Comparison of ENCODE assay signal across 13 cellular contexts in genomic region chr7:131218727-131219128, GRCh38.
DNase-seq lines count a peak whose midpoint lies in the region; ATAC-seq and TF ChIP-seq lines count a peak whose summit lies in the region.
"Had no signal": no experiment of that assay in that cellular context is flagged by ENCODE, and none has a peak within 500 bp of the region (broad histone marks: within the 10 kb centered on the region; RNA-seq: fewer than 3 reads in every experiment).

No MANE protein-coding gene starts in this region.

- no peak overlapping the region for H3K4me3 ChIP-seq in smooth muscle cell
- H3K4me3 ChIP-seq: body of pancreas, lung had no signal

- no peak overlapping the region for H3K4me3 Mint-ChIP-seq in activated T-helper 1 cell treated with anti-CD3 and anti-CD28 coated beads, Interleukin-12 subunit alpha, Interleukin-12 subunit beta, Interleukin-2, Interleukin-4 antibody, amounts not matched to agents 30 ng/mL and 10 ng/mL and 1 ng/mL, durations not matched to agents 14 hours and 24 hours and 36 hours
- peak overlapping the region; percentile 26 to 31 for H3K4me3 Mint-ChIP-seq in stimulated activated naive B cell treated with anti-CD40 and anti-IgM and Interleukin-4, amounts not matched to agents 10 μg/mL and 1 μg/mL and 100 μg/mL, for 72 hours

- no peak overlapping the region for H2AFZ ChIP-seq in smooth muscle cell (ENCODE audit: low read depth)

- intact Hi-C loops in activated T-helper 1 cell treated with anti-CD3 and anti-CD28 coated beads, Interleukin-12 subunit alpha, Interleukin-12 subunit beta, Interleukin-2, Interleukin-4 antibody, amounts not matched to agents 30 ng/mL and 10 ng/mL and 1 ng/mL, durations not matched to agents 14 hours and 24 hours and 36 hours (cut with micrococcal nuclease), result no loop called here

- H3K4me2 ChIP-seq in smooth muscle cell, result no peak overlapping the region

- no peaks in the 10 kb centered on the region for H3F3A ChIP-seq in smooth muscle cell (ENCODE audit: low read depth)

- peak overlapping the region; percentile 7 for H3K27ac Mint-ChIP-seq in activated T-helper 1 cell treated with anti-CD3 and anti-CD28 coated beads, Interleukin-12 subunit alpha, Interleukin-12 subunit beta, Interleukin-2, Interleukin-4 antibody, amounts not matched to agents 30 ng/mL and 10 ng/mL and 1 ng/mL, durations not matched to agents 14 hours and 24 hours and 36 hours
- peak overlapping the region; percentile 84 for H3K27ac Mint-ChIP-seq in stimulated activated naive B cell treated with anti-CD40 and anti-IgM and Interleukin-4, amounts not matched to agents 10 μg/mL and 1 μg/mL and 100 μg/mL, for 72 hours

- H3K36me3 Mint-ChIP-seq in activated T-helper 1 cell treated with anti-CD3 and anti-CD28 coated beads, Interleukin-12 subunit alpha, Interleukin-12 subunit beta, Interleukin-2, Interleukin-4 antibody, amounts not matched to agents 30 ng/mL and 10 ng/mL and 1 ng/mL, durations not matched to agents 14 hours and 24 hours and 36 hours (ENCODE audit: low read depth), result no peaks in the 10 kb centered on the region
- peaks cover 0 to 1% of the 10 kb centered on the region in 2 donors for H3K36me3 Mint-ChIP-seq in stimulated activated naive B cell treated with anti-CD40 and anti-IgM and Interleukin-4, amounts not matched to agents 10 μg/mL and 1 μg/mL and 100 μg/mL, for 72 hours

- TF ChIP-seq CTCF in smooth muscle cell (IDR thresholded peaks at IDR 0.05; ENCODE audit: borderline replicate concordance, insufficient read depth, poor library complexity, severe bottlenecking), result no peak

- no peaks in the 10 kb centered on the region for H3K79me2 ChIP-seq in smooth muscle cell (ENCODE audit: low read depth)

- DNase-seq in activated T-helper 1 cell treated with anti-CD3 and anti-CD28 coated beads, Interleukin-12 subunit alpha, Interleukin-12 subunit beta, Interleukin-2, Interleukin-4 antibody, amounts not matched to agents 30 ng/mL and 10 ng/mL and 1 ng/mL, durations not matched to agents 14 hours and 24 hours and 36 hours (ENCODE audit: low spot score), result no peak
- peak; percentile 25 for DNase-seq in stimulated activated naive B cell treated with anti-CD40 and anti-IgM and Interleukin-4, amounts not matched to agents 10 μg/mL and 1 μg/mL and 100 μg/mL, for 72 hours
- no peak for DNase-seq in smooth muscle cell (lab: John Stamatoyannopoulos, UW; ENCODE audit: unreplicated experiment)
- DNase-seq in kidney tubule cell (ENCODE audit: low spot score), result no peak
- DNase-seq in T-helper 9 cell, result no peak
- DNase-seq in activated CD4-positive, alpha-beta T cell treated with anti-CD3 and anti-CD28 coated beads for 1 hour, result no peak
- DNase-seq: activated CD4-positive, alpha-beta T cell treated with anti-CD3 and anti-CD28 coated beads, Interleukin-2, amount 50 U/mL, for 4 hours; NCI-H1092; NK-92 treated with Interleukin-12 subunit alpha and Interleukin-12 subunit beta, amount 100 ng/mL, for 24 hours had no signal

- peaks cover 3% of the 10 kb centered on the region for H3K4me1 ChIP-seq in smooth muscle cell (ENCODE audit: low read depth)

- H3K36me3 ChIP-seq in smooth muscle cell (ENCODE audit: low read depth), result no peaks in the 10 kb centered on the region

- H3K4me1 Mint-ChIP-seq in activated T-helper 1 cell treated with anti-CD3 and anti-CD28 coated beads, Interleukin-12 subunit alpha, Interleukin-12 subunit beta, Interleukin-2, Interleukin-4 antibody, amounts not matched to agents 30 ng/mL and 10 ng/mL and 1 ng/mL, durations not matched to agents 14 hours and 24 hours and 36 hours (ENCODE audit: low read depth), result peaks cover 16% of the 10 kb centered on the region
- peaks cover 31 to 36% of the 10 kb centered on the region in 2 donors for H3K4me1 Mint-ChIP-seq in stimulated activated naive B cell treated with anti-CD40 and anti-IgM and Interleukin-4, amounts not matched to agents 10 μg/mL and 1 μg/mL and 100 μg/mL, for 72 hours

- H3K9ac ChIP-seq in smooth muscle cell (ENCODE audit: low read depth), result no peak overlapping the region

- H3K27me3 Mint-ChIP-seq in activated T-helper 1 cell treated with anti-CD3 and anti-CD28 coated beads, Interleukin-12 subunit alpha, Interleukin-12 subunit beta, Interleukin-2, Interleukin-4 antibody, amounts not matched to agents 30 ng/mL and 10 ng/mL and 1 ng/mL, durations not matched to agents 14 hours and 24 hours and 36 hours (ENCODE audit: insufficient read depth), result no peaks in the 10 kb centered on the region
- no peaks in the 10 kb centered on the region for H3K27me3 Mint-ChIP-seq in stimulated activated naive B cell treated with anti-CD40 and anti-IgM and Interleukin-4, amounts not matched to agents 10 μg/mL and 1 μg/mL and 100 μg/mL, for 72 hours

- H3K27me3 ChIP-seq in smooth muscle cell (ENCODE audit: low read depth), result no peaks in the 10 kb centered on the region
- H3K27me3 ChIP-seq: body of pancreas had no signal

- no peaks in the 10 kb centered on the region for H3K9me3 ChIP-seq in smooth muscle cell (replicated peaks; ENCODE audit: low read depth)
- H3K9me3 ChIP-seq: body of pancreas had no signal

- H3K27ac ChIP-seq in smooth muscle cell (ENCODE audit: low read depth), result no peak overlapping the region

- peaks cover 8% of the 10 kb centered on the region for H3K9me3 Mint-ChIP-seq in activated T-helper 1 cell treated with anti-CD3 and anti-CD28 coated beads, Interleukin-12 subunit alpha, Interleukin-12 subunit beta, Interleukin-2, Interleukin-4 antibody, amounts not matched to agents 30 ng/mL and 10 ng/mL and 1 ng/mL, durations not matched to agents 14 hours and 24 hours and 36 hours
- peaks cover 4 to 7% of the 10 kb centered on the region in 2 donors for H3K9me3 Mint-ChIP-seq in stimulated activated naive B cell treated with anti-CD40 and anti-IgM and Interleukin-4, amounts not matched to agents 10 μg/mL and 1 μg/mL and 100 μg/mL, for 72 hours

- no peaks in the 10 kb centered on the region for H4K20me1 ChIP-seq in smooth muscle cell (ENCODE audit: low read depth)

- 55% methylated on average over 3 of the region's 3 CpGs for WGBS in smooth muscle cell (ENCODE audit: low lambda C conversion rate)

- ATAC-seq in GM19043 (IDR thresholded peaks at IDR 0.05; ENCODE audit: low read depth, unreplicated experiment) (peak; percentile 67), HG03135 (IDR thresholded peaks at IDR 0.05; ENCODE audit: unreplicated experiment) (peak; percentile 70)
- peak; percentile 87 to 88 for ATAC-seq in stimulated activated naive B cell treated with anti-CD40 and anti-IgM and Interleukin-4, amounts not matched to agents 10 μg/mL and 1 μg/mL and 100 μg/mL, for 72 hours (replicated peaks)
